8 cellular contexts compared by ENCODE assay signal in the genomic region with DNA sequence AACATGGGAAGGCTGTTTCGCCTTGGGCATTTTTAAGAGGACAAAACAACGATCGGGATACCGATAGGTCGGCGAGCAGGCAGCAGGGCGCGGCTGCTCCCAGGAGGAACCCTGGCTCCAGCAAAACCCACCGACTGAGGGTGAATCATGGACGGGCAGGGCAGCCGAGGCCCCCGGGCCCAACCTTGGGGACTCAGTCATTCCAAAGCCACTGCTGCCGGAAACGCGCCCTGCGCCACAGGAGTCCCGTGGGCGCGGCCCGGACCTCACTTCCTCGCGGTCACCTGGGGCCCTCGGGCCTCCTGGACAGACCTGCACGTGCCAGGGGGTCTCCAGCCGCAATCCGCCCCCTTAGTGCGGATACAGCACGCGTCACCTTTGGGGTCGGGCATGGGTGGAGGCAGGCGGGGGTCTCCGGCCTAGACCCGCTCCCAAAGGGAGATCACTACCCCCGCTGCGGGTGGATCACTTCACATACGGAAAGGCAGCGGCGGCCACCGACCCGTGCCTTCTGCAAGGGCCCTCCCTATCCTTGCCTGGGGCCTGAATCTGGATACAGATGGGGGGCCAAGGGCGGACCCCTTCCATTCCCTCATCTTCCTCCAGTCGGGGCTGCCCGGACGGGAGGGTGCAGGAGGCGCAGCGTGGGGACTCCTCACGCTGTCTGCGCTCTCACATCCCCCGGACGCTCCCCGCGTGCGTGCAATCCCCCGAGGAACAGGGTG. TPM values are rescaled to one million over a fixed set of nuclear protein-coding genes. Genes with fewer than 3 reads are reported as not detected.
DNase-seq lines count a peak whose midpoint lies in the region; ATAC-seq and TF ChIP-seq lines count a peak whose summit lies in the region.

No MANE protein-coding gene starts in this region.

- DNase-seq in BE2C: peak; percentile 45
- peak; percentile 50 to 62 for DNase-seq in SJSA1 (ENCODE audit: low read depth in 1 of 2, low spot score in 2 of 2)
- DNase-seq in activated naive CD8-positive, alpha-beta T cell treated with anti-CD3 and anti-CD28 coated beads, Interleukin-2, amount 50 U/mL, for 16 hours (ENCODE audit: low read depth, low spot score): peak; percentile 16
- DNase-seq in cardiac septum (ENCODE audit: low spot score): peak; percentile 89
- peak; percentile 28 for DNase-seq in pons (ENCODE audit: low spot score)
- no peak for DNase-seq in SKM-1 (lab: John Stamatoyannopoulos, UW; ENCODE audit: unreplicated experiment)

- intact Hi-C loops in cardiac septum (cut with DNase I): no loop called here

- H3K27ac ChIP-seq in SJSA1: peak overlapping the region; percentile 89

- H3K4me1 ChIP-seq in BE2C (no peaks in the 10 kb centered on the region), SJSA1 (replicated peaks) (peaks cover 29% of the 10 kb centered on the region)

- H3K9me3 ChIP-seq in BE2C: no peaks in the 10 kb centered on the region
- no peaks in the 10 kb centered on the region for H3K9me3 ChIP-seq in SJSA1 (replicated peaks)

- H3K27me3 ChIP-seq in BE2C: no peaks in the 10 kb centered on the region
- no peaks in the 10 kb centered on the region for H3K27me3 ChIP-seq in SJSA1 (replicated peaks)

- H3K4me3 ChIP-seq in BE2C (ENCODE audit: low read depth, low read length) (peak overlapping the region; percentile 64), SJSA1 (peak overlapping the region; percentile 86)

- ATAC-seq in GM19324 (IDR thresholded peaks at IDR 0.05; ENCODE audit: low FRiP score, unreplicated experiment) (peak; percentile 19), HG03439 (IDR thresholded peaks at IDR 0.05; ENCODE audit: unreplicated experiment) (peak; percentile 21)

- H3K36me3 ChIP-seq in BE2C (peaks cover 7% of the 10 kb centered on the region), SJSA1 (peaks cover 21% of the 10 kb centered on the region)

- no peak for TF ChIP-seq CTCF in BE2C (IDR thresholded peaks at IDR 0.05; ENCODE audit: low read depth, low read length)

RNA-seq across cellular contexts. Expression of a gene that starts 0.7 kb away (rescaled TPM):
- polyA plus RNA-seq in BE2C (2012; ENCODE audit: insufficient read depth, insufficient read length, low read depth): 176 TPM
- 246 and 303 TPM in 2 replicates for total RNA-seq in SJSA1 (2014; rRNA removed; shearing (Covaris generic))
- total RNA-seq in cardiac septum: 60.0 TPM

RNA-seq across cellular contexts. Expression of a gene that starts 47.6 kb away (rescaled TPM):
- polyA plus RNA-seq in BE2C (2012; ENCODE audit: insufficient read depth, insufficient read length, low read depth): not detected
- not detected in 2 replicates for total RNA-seq in SJSA1 (2014; rRNA removed; shearing (Covaris generic))
- not detected for total RNA-seq in cardiac septum
